ENCODE assay signal across 20 cellular contexts in genomic region chr11:78594814-78595213, GRCh38. TPM values are rescaled to one million over a fixed set of nuclear protein-coding genes. Genes with fewer than 3 reads are reported as not detected.
A peak's percentile ranks its signal among the peaks of the same experiment; 100 is the strongest.
DNase-seq lines count a peak whose midpoint lies in the region; ATAC-seq, FAIRE-seq and TF ChIP-seq lines count a peak whose summit lies in the region.
"Had no signal": no experiment of that assay in that cellular context is flagged by ENCODE, and none has a peak within 500 bp of the region (broad histone marks: within the 10 kb centered on the region; RNA-seq: fewer than 3 reads in every experiment).

No MANE protein-coding gene starts in this region.

- TF ChIP-seq CTCF in IMR-90 (conservative IDR thresholded peaks at IDR 0.05; ENCODE audit: low read depth, low read length) (no peak), K562 (IDR thresholded peaks at IDR 0.05 in 2 of 3, conservative IDR thresholded peaks at IDR 0.05 in 1 of 3; ENCODE audit: insufficient read depth in 2 of 3, low read depth in 1 of 3, low read length in 3 of 3) (no peak), uterus (IDR thresholded peaks at IDR 0.05) (no peak)

- H3K9me3 ChIP-seq in IMR-90 (ENCODE audit: control insufficient read depth, insufficient read depth, low read length) (no peaks in the 10 kb centered on the region; the same call in 1 of the 2 replicates), K562 (replicated peaks; ENCODE audit: control insufficient read depth, insufficient read depth, low read depth, low read length) (no peaks in the 10 kb centered on the region), uterus (no peaks in the 10 kb centered on the region)

- BruUV-seq in IMR-90 (replicated peaks; lab: Mats Ljungman, UMichigan) (no TSS peak), K562 (replicated peaks; lab: Mats Ljungman, UMichigan) (no TSS peak)

- peak overlapping the region; percentile 97 for H4K5ac ChIP-seq in IMR-90 (ENCODE audit: low read depth, low read length)

- H2BK20ac ChIP-seq in IMR-90 (ENCODE audit: low read depth, low read length): peak overlapping the region; percentile 87

- ATAC-seq in IMR-90 (ENCODE audit: low read depth): no peak
- peak; percentile 54 for ATAC-seq in K562
- ATAC-seq in left lobe of liver: no peak
- ATAC-seq: HCT116 had no signal

- no CpG with 5 or more reads among the region's 3 CpGs for WGBS in IMR-90 (ENCODE audit: extremely low coverage in 2 of 2, insufficient read length in 1 of 2), 2 experiments
- whole genome bisulfite sequencing in K562 (ENCODE audit: insufficient coverage, low coverage, missing lambda C conversion rate): 15% methylated on average over 3 of the region's 3 CpGs

- H3K79me1 ChIP-seq in IMR-90 (ENCODE audit: low read depth in 1 of 2, low read length in 2 of 2): no peaks in the 10 kb centered on the region

- H3K4me1 ChIP-seq in IMR-90 (ENCODE audit: control insufficient read depth, insufficient read depth, low read length) (peaks cover 5% of the 10 kb centered on the region), K562 (replicated peaks in 1 of 2; ENCODE audit: control insufficient read depth in 2 of 2, insufficient read depth in 2 of 2, low read length in 2 of 2) (peaks cover 0 to 19% of the 10 kb centered on the region in 2 experiments; a peak in 2 of 5 replicates), uterus (no peaks in the 10 kb centered on the region)

- no peak overlapping the region for H2AK5ac ChIP-seq in IMR-90 (ENCODE audit: low read depth, low read length)

- DNase-seq in IMR-90 (no peak), K562 (ENCODE audit: extremely low read depth in 1 of 4, low spot score in 3 of 4) (no peak), iPS DF 4.7 (ENCODE audit: extremely low read depth, low spot score) (peak; percentile 53), uterus (no peak), left lobe of liver (ENCODE audit: low spot score) (no peak), AG08395 (ENCODE audit: low spot score) (no peak), SIG-M5 (lab: John Stamatoyannopoulos, UW) (no peak)
- DNase-seq: C1 segment of cervical spinal cord, KG1, MV-4-11, NCI-H187, NCI-H2107, NCI-H2227 treated with DMSO at 0.1 percent for 48 hours, NCI-H524, NCI-H82, OCI-M1, SHP77 had no signal

- in situ Hi-C loops in IMR-90 (cut with MboI; ENCODE audit: low sequenced_read_pairs): no loop called here
- in situ Hi-C loops in K562 (cut with MboI): no loop called here

- H3K36me3 ChIP-seq in IMR-90 (ENCODE audit: control insufficient read depth, insufficient read depth, low read length): no peaks in the 10 kb centered on the region
- H3K36me3 ChIP-seq in K562 (ENCODE audit: control insufficient read depth, insufficient read depth, low read length): no peaks in the 10 kb centered on the region
- no peaks in the 10 kb centered on the region for H3K36me3 ChIP-seq in uterus

- H2BK5ac ChIP-seq in IMR-90 (ENCODE audit: low read depth, low read length, poor library complexity, severe bottlenecking): peak overlapping the region; percentile 41

- H3K27ac ChIP-seq in IMR-90 (ENCODE audit: insufficient read depth, low read length) (peak overlapping the region; percentile 88; the same call in 1 of the 2 replicates), K562 (ENCODE audit: extremely low read depth, low read depth, low read length) (no peak overlapping the region), uterus (peak overlapping the region; percentile 7 to 69)

- POLR2A ChIA-PET in IMR-90 (lab: Charles Lee; ENCODE audit: unreplicated experiment) (no interaction called here), K562 (lab: Yijun Ruan, JAX) (no interaction called here)

- no peak for FAIRE-seq in K562 (lab: Jason Lieb, UNC)
- FAIRE-seq: D721Med, GM12892 had no signal

- H2AK9ac ChIP-seq in IMR-90 (replicated peaks; ENCODE audit: low read depth, low read length, poor library complexity): no peak overlapping the region

- intact Hi-C loops in IMR-90 (cut with micrococcal nuclease) (no loop called here), K562 (cut with micrococcal nuclease) (no loop called here), uterus (cut with DNase I; ENCODE audit: low total_unique reads) (no loop called here)

- H4K8ac ChIP-seq in IMR-90 (ENCODE audit: low read depth in 2 of 2, low read length in 2 of 2): peak overlapping the region in 1 of 2 experiments; percentile 40; a peak in 1 of 4 replicates

- TF ChIP-seq RAD21 in IMR-90 (IDR thresholded peaks at IDR 0.05; ENCODE audit: low read length): no peak
- TF ChIP-seq RAD21 in K562 (CRISPR knock-in tag; conservative IDR thresholded peaks at IDR 0.05 in 1 of 2, IDR thresholded peaks at IDR 0.05 in 1 of 2): no peak

- peak overlapping the region; percentile 98 for H3K18ac ChIP-seq in IMR-90 (ENCODE audit: low read depth, low read length)

- CTCF ChIA-PET in IMR-90 (lab: Yijun Ruan, JAX) (no interaction called here), K562 (lab: Yijun Ruan, JAX; ENCODE audit: low intra/inter-chr PET ratio) (no interaction called here)

- H3K4ac ChIP-seq in IMR-90 (ENCODE audit: low read depth, low read length): peak overlapping the region; percentile 66

- H3K4me2 ChIP-seq in IMR-90 (ENCODE audit: low read depth, low read length) (no peak overlapping the region), K562 (ENCODE audit: insufficient read depth, low read length) (no peak overlapping the region)

- no peaks in the 10 kb centered on the region for H3K79me2 ChIP-seq in K562 (ENCODE audit: control insufficient read depth, insufficient read depth, low read length)

- H2AFZ ChIP-seq in IMR-90 (replicated peaks; ENCODE audit: low read length, poor library complexity) (no peak overlapping the region), K562 (ENCODE audit: low read depth, low read length) (peak overlapping the region; percentile 66; the same call in 1 of the 2 replicates)

- 0 out of 2 replicates have a peak, but pooled peaks cover 3% of the 10 kb centered on the region for H3K9me1 ChIP-seq in IMR-90 (ENCODE audit: insufficient read depth, low read length)
- H3K9me1 ChIP-seq in K562 (ENCODE audit: control insufficient read depth, insufficient read depth, low read length): no peaks in the 10 kb centered on the region

- H2BK15ac ChIP-seq in IMR-90 (ENCODE audit: low read depth, low read length): no peak overlapping the region

- H3K56ac ChIP-seq in IMR-90 (ENCODE audit: extremely low read depth, insufficient read depth, low read length): no peak overlapping the region

- no peaks in the 10 kb centered on the region for H4K20me1 ChIP-seq in IMR-90 (ENCODE audit: insufficient read depth, low read length)
- H4K20me1 ChIP-seq in K562 (replicated peaks; ENCODE audit: control insufficient read depth, insufficient read depth, low read length): no peaks in the 10 kb centered on the region

- no peak overlapping the region for H3K23ac ChIP-seq in IMR-90 (ENCODE audit: low read depth, low read length)

- TF ChIP-seq POLR2A in IMR-90 (IDR thresholded peaks at IDR 0.05; ENCODE audit: low read depth, low read length) (no peak), K562 (conservative IDR thresholded peaks at IDR 0.05) (no peak), uterus (IDR thresholded peaks at IDR 0.05) (no peak)

- peak overlapping the region; percentile 58; the same call in 1 of the 2 replicates for H3K14ac ChIP-seq in IMR-90 (replicated peaks; ENCODE audit: low read depth, low read length)

- H3K9ac ChIP-seq in IMR-90 (ENCODE audit: low read depth, low read length) (no peak overlapping the region), K562 (ENCODE audit: insufficient read depth in 1 of 2, low read depth in 2 of 2, low read length in 2 of 2) (no peak overlapping the region)

- TF ChIP-seq EP300 in K562 (IDR thresholded peaks at IDR 0.05; ENCODE audit: low read length): no peak

- H2BK120ac ChIP-seq in IMR-90 (ENCODE audit: low read depth, low read length): peak overlapping the region; percentile 78

- H3K4me3 ChIP-seq in IMR-90 (ENCODE audit: insufficient read depth, low read depth, low read length) (no peak overlapping the region), K562 (no peak overlapping the region), uterus (no peak overlapping the region)

- dilution Hi-C loops in IMR-90 (cut with HindIII; ENCODE audit: low sequenced_read_pairs, unreplicated experiment): no loop called here

- H3K27me3 ChIP-seq in IMR-90 (ENCODE audit: control insufficient read depth, insufficient read depth, low read length) (0 out of 2 replicates have a peak, but pooled peaks cover 3% of the 10 kb centered on the region), K562 (ENCODE audit: control insufficient read depth in 2 of 2, insufficient read depth in 2 of 2, low read length in 2 of 2) (0 out of 5 replicates have a peak, but pooled peaks cover 0 to 4% of the 10 kb centered on the region in 2 experiments), uterus (no peaks in the 10 kb centered on the region)

- H4K91ac ChIP-seq in IMR-90 (ENCODE audit: insufficient read depth, low read depth, low read length): no peak overlapping the region

TF ChIP-seq in IMR-90, 13 proteins besides CTCF, POLR2A, EP300 and RAD21 (continues in another document):
- no peak for TF ChIP-seq MAFK (IDR thresholded peaks at IDR 0.05; ENCODE audit: low read depth, low read length)

TF ChIP-seq in K562, 482 proteins besides CTCF, POLR2A, EP300 and RAD21 (continues in another document):
- TF ChIP-seq KAT7 (CRISPR knock-in tag; IDR thresholded peaks at IDR 0.05; ENCODE audit: borderline replicate concordance): no peak

RNA-seq across cellular contexts. Expression of gene NARS2, which starts 20.1 kb away (rescaled TPM):
- total RNA-seq in IMR-90 (2012; rRNA removed) (15.8 and 16.4 TPM in 2 replicates), K562 (2014; rRNA removed) (25.5 and 28.6 TPM in 2 replicates), K562 (2014; rRNA removed; fragmentation: Illumina TruSeq; extraction: Trizol) (43.5 and 44.8 TPM in 2 replicates), K562 (2015; rRNA removed; fragmentation: Illumina TruSeq; extraction: Trizol) (37.0 and 41.3 TPM in 2 replicates), K562 (2021) (29.3 and 31.0 TPM in 2 replicates), uterus (10 to 100 TPM in 3 of 4 donors, 1 to 10 TPM in 1; 9.2 to 39.9 (median 19.6) TPM), left lobe of liver (13.4 TPM)
- polyA plus RNA-seq in IMR-90 (2012; rRNA removed) (6.0 and 8.0 TPM in 2 replicates), K562 (2011; rRNA removed) (33.3 and 48.0 TPM in 2 replicates), K562 (2014; fragmentation: Illumina TruSeq; extraction: Trizol) (28.7 and 29.8 TPM in 2 replicates), K562 (2014; fragmentation: Nextera tagmentation; extraction: Ambion mirVana) (10 to 100 TPM; 34.2 to 34.9 TPM), K562 (2014; rRNA removed) (26.8 and 31.5 TPM in 2 replicates)
- 2.7 and 5.8 TPM in 2 replicates for polyA plus RNA-seq in IMR-90 (2012; cell fraction: cytosol; rRNA removed)
- polyA plus RNA-seq in IMR-90 (2012; cell fraction: nucleus; rRNA removed; ENCODE audit: low replicate concordance): 1.7 and 5.3 TPM in 2 replicates
- total RNA-seq in K562 (2011; cell fraction: chromatin; rRNA removed; ENCODE audit: low replicate concordance): 27.2 and 76.5 TPM in 2 replicates
- 17.4 and 19.5 TPM in 2 replicates for total RNA-seq in K562 (2011; cell fraction: nucleolus; rRNA removed)
- total RNA-seq in K562 (2011; cell fraction: nucleoplasm; rRNA removed): 23.3 and 30.9 TPM in 2 replicates
- polyA plus RNA-seq in K562 (2011; cell fraction: cytosol; rRNA removed): 9.0 and 18.4 TPM in 2 replicates
- 13.4 and 23.2 TPM in 2 replicates for polyA plus RNA-seq in K562 (2011; cell fraction: nucleus; rRNA removed)
- polyA plus RNA-seq in K562 (2012): 21.9 and 31.1 TPM in 2 replicates
- 38.3 and 43.9 TPM in 2 replicates for polyA minus RNA-seq in K562 (2011; rRNA and poly(A)+ RNA removed)
- polyA minus RNA-seq in K562 (2011; cell fraction: cytosol; rRNA and poly(A)+ RNA removed): 14.5 and 14.7 TPM in 2 replicates
- polyA minus RNA-seq in K562 (2011; cell fraction: nucleus; rRNA and poly(A)+ RNA removed): 28.5 and 42.0 TPM in 2 replicates
